ENCODE assay signal across 2 cellular contexts in genomic region chr16:19391185-19391776, GRCh38. TPM values are rescaled to one million over a fixed set of nuclear protein-coding genes. Genes with fewer than 3 reads are reported as not detected.
"Had no signal": no experiment of that assay in that cellular context is flagged by ENCODE, and none has a peak within 500 bp of the region (broad histone marks: within the 10 kb centered on the region; RNA-seq: fewer than 3 reads in every experiment).

No MANE protein-coding gene starts in this region.

RNA-seq across cellular contexts. Expression of gene TMC5, which starts 26.4 kb away (rescaled TPM):
- total RNA-seq: tibial nerve, vagina had no signal
